In the genomic region with DNA sequence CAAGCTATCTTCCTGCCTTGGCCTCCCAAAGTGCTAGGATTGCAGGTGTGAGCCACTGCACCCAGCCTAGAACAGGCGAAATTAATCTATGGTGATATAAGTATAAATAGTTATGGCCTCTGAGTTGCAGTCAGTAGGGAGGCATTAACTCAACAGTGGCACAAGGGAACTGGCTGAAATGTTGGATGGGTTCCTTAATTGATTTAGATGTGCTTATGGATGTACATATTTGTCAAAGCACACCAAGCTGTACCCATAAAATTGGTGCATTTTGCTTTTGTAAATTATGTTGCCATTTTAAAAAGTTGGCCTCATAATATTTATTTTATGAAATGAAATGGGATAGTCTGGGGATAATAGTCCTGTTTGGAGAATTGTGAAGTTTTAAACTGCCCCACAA, we compare ENCODE assay signal across 28 cellular contexts.
"Had no signal": no experiment of that assay in that cellular context is flagged by ENCODE, and none has a peak within 500 bp of the region (broad histone marks: within the 10 kb centered on the region; RNA-seq: fewer than 3 reads in every experiment).

No MANE protein-coding gene starts in this region.

- ATAC-seq: body of pancreas; effector memory CD8-positive, alpha-beta T cell; gastroesophageal sphincter; left colon; stimulated activated naive B cell treated with anti-CD40 and anti-IgM and Interleukin-4, amounts not matched to agents 10 μg/mL and 1 μg/mL and 100 μg/mL, for 72 hours; T-cell; upper lobe of right lung had no signal

- H3K36me3 Mint-ChIP-seq: activated naive CD8-positive, alpha-beta T cell; stimulated activated naive B cell treated with anti-CD40 and anti-IgM and Interleukin-4, amounts not matched to agents 10 μg/mL and 1 μg/mL and 100 μg/mL, for 72 hours; T-cell had no signal

- H3K4me1 ChIP-seq: body of pancreas, gastroesophageal sphincter, parathyroid adenoma, right atrium auricular region, thyroid gland, upper lobe of right lung had no signal

- H3K27me3 Mint-ChIP-seq: activated naive CD8-positive, alpha-beta T cell; effector memory CD8-positive, alpha-beta T cell; stimulated activated naive B cell treated with anti-CD40 and anti-IgM and Interleukin-4, amounts not matched to agents 10 μg/mL and 1 μg/mL and 100 μg/mL, for 72 hours; T-cell had no signal

- H3K4me3 ChIP-seq: body of pancreas, cardiac muscle cell, gastroesophageal sphincter, right atrium auricular region, stomach, thyroid gland, upper lobe of right lung had no signal

- H3K79me2 ChIP-seq: parathyroid adenoma had no signal

- H3K27ac Mint-ChIP-seq: activated naive CD8-positive, alpha-beta T cell; effector memory CD8-positive, alpha-beta T cell; stimulated activated naive B cell treated with anti-CD40 and anti-IgM and Interleukin-4, amounts not matched to agents 10 μg/mL and 1 μg/mL and 100 μg/mL, for 72 hours; T-cell; T-helper 2 cell treated with Interferon-gamma antibody and Interleukin-4, amounts not matched to agents 5 μg/mL and 100 μg/mL, for 36 hours had no signal

- H3K9ac ChIP-seq: parathyroid adenoma had no signal

- DNase-seq: activated CD4-positive, alpha-beta T cell treated with anti-CD3 and anti-CD28 coated beads for 4 hours; activated CD4-positive, alpha-beta T cell treated with anti-CD3 and anti-CD28 coated beads, Interleukin-2, amount 50 U/mL, for 4 hours; activated CD8-positive, alpha-beta memory T cell treated with anti-CD3 and anti-CD28 coated beads for 24 hours; activated effector memory CD4-positive, alpha-beta T cell treated with Interleukin-2 at 50 U/mL for 16 hours; activated naive CD4-positive, alpha-beta T cell treated with Interleukin-2 at 50 U/mL for 16 hours; anterior cingulate cortex; body of pancreas; cortex of kidney; effector memory CD8-positive, alpha-beta T cell; erythroblast; hippocampal formation; left colon; mammary epithelial cell; occipital lobe; stimulated activated CD4-positive, alpha-beta T cell treated with anti-CD3 and anti-CD28 coated beads, Interleukin-15, amount 100 ng/mL, for 24 hours; stimulated activated CD4-positive, alpha-beta T cell treated with anti-CD3 and anti-CD28 coated beads, Interleukin-2, amount 100 ng/mL, for 24 hours; stimulated activated naive B cell treated with anti-CD40 and anti-IgM and Interleukin-4, amounts not matched to agents 10 μg/mL and 1 μg/mL and 100 μg/mL, for 72 hours; stomach; T-cell; thyroid gland; upper lobe of right lung had no signal

- H3K9me3 Mint-ChIP-seq: effector memory CD8-positive, alpha-beta T cell; neural crest cell; stimulated activated naive B cell treated with anti-CD40 and anti-IgM and Interleukin-4, amounts not matched to agents 10 μg/mL and 1 μg/mL and 100 μg/mL, for 72 hours; T-cell; T-helper 2 cell treated with Interferon-gamma antibody and Interleukin-4, amounts not matched to agents 5 μg/mL and 100 μg/mL, for 36 hours had no signal

- H3K36me3 ChIP-seq: gastroesophageal sphincter, right atrium auricular region, stomach, thyroid gland, upper lobe of right lung had no signal

- H3K4me1 Mint-ChIP-seq: neural crest cell had no signal

- H3K9me3 ChIP-seq: body of pancreas, gastroesophageal sphincter, right atrium auricular region, stomach, thyroid gland, upper lobe of right lung had no signal

- H2AFZ ChIP-seq: parathyroid adenoma had no signal

- H3K27me3 ChIP-seq: body of pancreas, cardiac muscle cell, gastroesophageal sphincter, right atrium auricular region, stomach, thyroid gland, upper lobe of right lung had no signal

- H3K27ac ChIP-seq: body of pancreas, cardiac muscle cell, gastroesophageal sphincter, parathyroid adenoma, right atrium auricular region, stomach, thyroid gland, upper lobe of right lung had no signal

- H3K4me3 Mint-ChIP-seq: activated naive CD8-positive, alpha-beta T cell; effector memory CD8-positive, alpha-beta T cell; neural crest cell; stimulated activated naive B cell treated with anti-CD40 and anti-IgM and Interleukin-4, amounts not matched to agents 10 μg/mL and 1 μg/mL and 100 μg/mL, for 72 hours; T-cell; T-helper 2 cell treated with Interferon-gamma antibody and Interleukin-4, amounts not matched to agents 5 μg/mL and 100 μg/mL, for 36 hours had no signal
